Comparison of ENCODE assay signal across 34 cellular contexts in genomic region chr7:103813970-103814369, GRCh38.
"Had no signal": no experiment of that assay in that cellular context is flagged by ENCODE, and none has a peak within 500 bp of the region (broad histone marks: within the 10 kb centered on the region; RNA-seq: fewer than 3 reads in every experiment).

No MANE protein-coding gene starts in this region.

- H3K9me3 ChIP-seq: MG63 had no signal

- H3K27me3 ChIP-seq: MG63 had no signal

- H3K36me3 ChIP-seq: MG63 had no signal

- DNase-seq: Karpas-422, Kasumi-1, MG63, MM.1S, MV-4-11, NCI-H1048, NCI-H1092, NCI-H1092 treated with DMSO at 0.1 percent for 48 hours, NCI-H1105, NCI-H1105 treated with DMSO at 0.1 percent for 48 hours, NCI-H1417, NCI-H1417 treated with DMSO at 0.1 percent for 48 hours, NCI-H1436, NCI-H1436 treated with DMSO at 0.1 percent for 48 hours, NCI-H146, NCI-H1694, NCI-H1694 treated with DMSO at 0.1 percent for 48 hours, NCI-H187, NCI-H187 treated with DMSO at 0.1 percent for 48 hours, NCI-H1930, NCI-H2029, NCI-H2029 treated with DMSO at 0.1 percent for 48 hours, NCI-H2081, NCI-H2081 treated with DMSO at 0.1 percent for 48 hours, NCI-H2107, NCI-H2171, NCI-H2171 treated with DMSO at 0.1 percent for 48 hours, NCI-H2227 treated with DMSO at 0.1 percent for 48 hours, NCI-H226, NCI-H345, NCI-H446, NCI-H446 treated with DMSO at 0.1 percent for 48 hours, NCI-H510A, NCI-H510A treated with DMSO at 0.1 percent for 48 hours had no signal

- H3K4me3 ChIP-seq: MG63 had no signal
